9 cellular contexts compared by ENCODE assay signal in the genomic region with DNA sequence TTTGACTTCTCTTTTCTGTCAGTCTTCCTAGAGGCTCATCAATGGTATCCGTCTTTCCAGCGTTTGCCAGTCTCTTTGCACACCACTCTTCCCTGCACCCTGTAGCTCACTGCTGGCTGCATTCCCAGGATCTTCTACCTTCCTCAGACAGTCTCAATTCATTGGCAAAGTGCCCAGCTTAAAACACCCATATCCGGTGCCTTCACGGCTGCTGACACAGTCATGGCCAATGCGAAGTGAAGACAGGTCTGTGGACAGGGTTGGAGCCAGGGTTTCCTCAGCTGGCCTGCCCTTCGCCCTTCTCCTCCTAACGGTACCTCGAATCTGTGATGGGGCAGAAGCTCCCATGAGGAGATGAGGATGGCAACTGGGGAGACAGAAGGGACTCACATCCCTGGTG. TPM values are rescaled to one million over a fixed set of nuclear protein-coding genes. Genes with fewer than 3 reads are reported as not detected.
A peak's percentile ranks its signal among the peaks of the same experiment; 100 is the strongest.
DNase-seq lines count a peak whose midpoint lies in the region; ATAC-seq and TF ChIP-seq lines count a peak whose summit lies in the region.
"Had no signal": no experiment of that assay in that cellular context is flagged by ENCODE, and none has a peak within 500 bp of the region (broad histone marks: within the 10 kb centered on the region; RNA-seq: fewer than 3 reads in every experiment).

No MANE protein-coding gene starts in this region.

- H3K23ac ChIP-seq in mesenchymal stem cell (ENCODE audit: low read length in 2 of 2): no peak overlapping the region

- WGBS in body of pancreas, 2 donors: 38 to 52% methylated on average over 8 of the region's 8 CpGs
- 81% methylated on average over 8 of the region's 8 CpGs for WGBS in mesenchymal stem cell
- WGBS in stomach, 5 donors: 38 to 48% (median 47%) methylated on average over 8 of the region's 8 CpGs

- H2BK15ac ChIP-seq in mesenchymal stem cell (ENCODE audit: low read depth, poor library complexity, severe bottlenecking): no peak overlapping the region

- H3K4me1 ChIP-seq in body of pancreas (peaks cover 11% of the 10 kb centered on the region), mesenchymal stem cell (ENCODE audit: control insufficient read depth, insufficient read depth, low read depth, low read length) (peaks cover 14% of the 10 kb centered on the region), stomach (peaks cover 10 to 26% (median 15%) of the 10 kb centered on the region in 4 donors)

- H2AK5ac ChIP-seq in mesenchymal stem cell (ENCODE audit: low read length, severe bottlenecking): no peak overlapping the region

- no peak overlapping the region for H3K9ac ChIP-seq in mesenchymal stem cell (ENCODE audit: low read length)

- no peak for TF ChIP-seq EP300 in stomach (IDR thresholded peaks at IDR 0.05)

- H3K27me3 ChIP-seq in body of pancreas (no peaks in the 10 kb centered on the region), mesenchymal stem cell (ENCODE audit: control insufficient read depth in 1 of 2, insufficient read depth in 1 of 2, low read length in 2 of 2) (no peaks in the 10 kb centered on the region), stomach (no peaks in the 10 kb centered on the region)
- H3K27me3 ChIP-seq: dorsolateral prefrontal cortex had no signal

- H3K4ac ChIP-seq in mesenchymal stem cell (ENCODE audit: low read depth in 1 of 2, low read length in 2 of 2): peak overlapping the region in 1 of 2 experiments; percentile 16

- H3K9me3 ChIP-seq in body of pancreas (no peaks in the 10 kb centered on the region), mesenchymal stem cell (ENCODE audit: control insufficient read depth, low read length) (peaks cover 15% of the 10 kb centered on the region), stomach (no peaks in the 10 kb centered on the region)

- peaks cover 1% of the 10 kb centered on the region for H3K79me1 ChIP-seq in mesenchymal stem cell (replicated peaks; ENCODE audit: low read length, poor library complexity, severe bottlenecking)

- H2BK12ac ChIP-seq in mesenchymal stem cell (ENCODE audit: low read length in 2 of 2): no peak overlapping the region

- ATAC-seq in body of pancreas: no peak

- no peak overlapping the region for H3K4me2 ChIP-seq in mesenchymal stem cell (ENCODE audit: low read length, poor library complexity, severe bottlenecking)

- TF ChIP-seq CTCF in body of pancreas (IDR thresholded peaks at IDR 0.05) (no peak), stomach (IDR thresholded peaks at IDR 0.05) (no peak)

- H4K8ac ChIP-seq in mesenchymal stem cell (ENCODE audit: low read length): no peak overlapping the region

- no peak overlapping the region for H3K14ac ChIP-seq in mesenchymal stem cell (ENCODE audit: low read length in 2 of 2)

- H2AFZ ChIP-seq in mesenchymal stem cell (ENCODE audit: low read depth, low read length): no peak overlapping the region

- H3K4me3 ChIP-seq in body of pancreas (no peak overlapping the region), mesenchymal stem cell (ENCODE audit: insufficient read depth in 1 of 2, low read depth in 1 of 2, low read length in 2 of 2) (no peak overlapping the region), stomach (no peak overlapping the region)
- H3K4me3 ChIP-seq: dorsolateral prefrontal cortex had no signal

- DNase-seq in DMS53 (lab: John Stamatoyannopoulos, UW): peak; percentile 73
- peak; percentile 30 for DNase-seq in NCI-H2107 (lab: John Stamatoyannopoulos, UW)
- peak in 3 of 4 donors; percentile 44 to 61 (median 60) for DNase-seq in body of pancreas
- no peak for DNase-seq in mesenchymal stem cell
- DNase-seq in T-helper 9 cell: no peak
- no peak for DNase-seq in stomach
- no peak for DNase-seq in activated gamma-delta T cell treated with Interleukin-2 at 50 U/mL for 16 hours
- no peak for DNase-seq in activated CD8-positive, alpha-beta memory T cell treated with anti-CD3 and anti-CD28 coated beads, Interleukin-2, amount 50 U/mL, for 48 hours

- no peak overlapping the region for H3K27ac ChIP-seq in body of pancreas
- no peak overlapping the region for H3K27ac ChIP-seq in mesenchymal stem cell (ENCODE audit: low read length, poor library complexity, severe bottlenecking)
- no peak overlapping the region for H3K27ac ChIP-seq in stomach

- TF ChIP-seq POLR2A in body of pancreas (IDR thresholded peaks at IDR 0.05): no peak
- TF ChIP-seq POLR2A in stomach (IDR thresholded peaks at IDR 0.05): no peak

- no peak overlapping the region for H2BK120ac ChIP-seq in mesenchymal stem cell (ENCODE audit: low read depth, low read length)

- H4K91ac ChIP-seq in mesenchymal stem cell (ENCODE audit: low read length): peak overlapping the region; percentile 34

- no peak overlapping the region for H2BK5ac ChIP-seq in mesenchymal stem cell (ENCODE audit: low read depth, low read length, poor library complexity, severe bottlenecking)

- no peak overlapping the region for H3K18ac ChIP-seq in mesenchymal stem cell (ENCODE audit: low read depth in 1 of 2, low read length in 2 of 2)

- intact Hi-C loops in body of pancreas (cut with DNase I): no loop called here
- intact Hi-C loops in stomach (cut with DNase I; ENCODE audit: low total_unique reads): no loop called here

- H3K36me3 ChIP-seq in body of pancreas (replicated peaks in 1 of 2; ENCODE audit: insufficient read depth in 1 of 2, low read depth in 2 of 2) (peaks cover 0 to 11% of the 10 kb centered on the region in 2 donors), mesenchymal stem cell (ENCODE audit: control insufficient read depth in 1 of 2, insufficient read depth in 2 of 2, low read depth in 1 of 2, low read length in 2 of 2) (peaks cover 8 to 34% of the 10 kb centered on the region in 2 experiments), stomach (peaks cover 7 to 33% (median 24%) of the 10 kb centered on the region in 4 donors)

RNA-seq across cellular contexts. Expression of gene PTH1R, which starts 36.1 kb away (rescaled TPM):
- total RNA-seq in body of pancreas: 1 to 10 TPM; 1.8 to 8.2 TPM
- 0.15 TPM for polyA plus RNA-seq in mesenchymal stem cell (2013, experiment 1 of 2)
- 0.27 TPM for polyA plus RNA-seq in mesenchymal stem cell (2013, experiment 2 of 2)
- 1 to 10 TPM; 2.6 to 4.0 (median 3.5) TPM for total RNA-seq in stomach
- 10 to 100 TPM in 2 of 3 donors, 1 to 10 TPM in 1; 8.4 to 22.4 (median 20.9) TPM for polyA plus RNA-seq in stomach

RNA-seq across cellular contexts. Expression of gene MYL3, which starts 50.4 kb away (rescaled TPM):
- total RNA-seq in body of pancreas (10 to 100 TPM in 1 of 2 donors, not detected in 1; 10.4 TPM), stomach (1 to 10 TPM in 1 of 5 donors, not detected in 4; 3.1 TPM)
- 0.25 TPM for polyA plus RNA-seq in mesenchymal stem cell (2013, experiment 1 of 2)
- polyA plus RNA-seq in mesenchymal stem cell (2013, experiment 2 of 2): 0.14 TPM
- polyA plus RNA-seq in stomach: 10 to 100 TPM in 1 of 3 donors, 1 to 10 TPM in 2; 1.5 to 11.5 (median 6.8) TPM

Comparison
In these comparisons a context has a peak if more than half of its experiments do, and no peak if none do; other contexts are left out.
1. DNase-seq: peak in DMS53 (single experiment), NCI-H2107 (single experiment) and body of pancreas (3 of 4); none in mesenchymal stem cell (single experiment), T-helper 9 cell (single experiment), stomach (single experiment), activated gamma-delta T cell treated with Interleukin-2 at 50 U/mL for 16 hours (single experiment) and activated CD8-positive, alpha-beta memory T cell treated with anti-CD3 and anti-CD28 coated beads, Interleukin-2, amount 50 U/mL, for 48 hours (single experiment).